Comparison of ENCODE assay signal across 36 cellular contexts in the genomic region with DNA sequence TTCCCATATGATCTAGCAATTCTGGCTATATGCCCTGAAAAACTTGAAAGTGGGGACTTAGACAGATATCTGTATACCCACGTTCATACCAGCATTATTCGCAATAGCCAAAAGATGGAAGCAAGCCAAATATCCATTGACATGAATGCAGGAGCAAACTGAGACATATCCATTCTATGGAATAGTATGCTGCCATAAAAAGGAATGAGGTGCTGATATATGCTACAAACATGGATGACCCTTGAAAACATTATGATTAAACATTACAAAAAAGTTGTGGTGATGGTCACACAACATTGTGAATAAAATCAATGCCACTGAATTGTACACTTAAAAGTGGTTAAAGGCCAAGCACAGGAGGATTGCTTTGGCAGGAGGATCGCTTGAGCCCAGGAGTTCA. TPM values are rescaled to one million over a fixed set of nuclear protein-coding genes. Genes with fewer than 3 reads are reported as not detected.
"Had no signal": no experiment of that assay in that cellular context is flagged by ENCODE, and none has a peak within 500 bp of the region (broad histone marks: within the 10 kb centered on the region; RNA-seq: fewer than 3 reads in every experiment).

No MANE protein-coding gene starts in this region.

- H3K4me3 ChIP-seq: MG63 had no signal

- H3K36me3 ChIP-seq: MG63 had no signal

- DNase-seq: Karpas-422, Kasumi-1, MG63, MM.1S, MV-4-11, NCI-H1048, NCI-H1092, NCI-H1092 treated with DMSO at 0.1 percent for 48 hours, NCI-H1105, NCI-H1105 treated with DMSO at 0.1 percent for 48 hours, NCI-H1417, NCI-H1417 treated with DMSO at 0.1 percent for 48 hours, NCI-H1436, NCI-H1436 treated with DMSO at 0.1 percent for 48 hours, NCI-H146, NCI-H1694, NCI-H1694 treated with DMSO at 0.1 percent for 48 hours, NCI-H187, NCI-H187 treated with DMSO at 0.1 percent for 48 hours, NCI-H1930, NCI-H2029, NCI-H2029 treated with DMSO at 0.1 percent for 48 hours, NCI-H2081, NCI-H2081 treated with DMSO at 0.1 percent for 48 hours, NCI-H2107, NCI-H2171, NCI-H2171 treated with DMSO at 0.1 percent for 48 hours, NCI-H2227 treated with DMSO at 0.1 percent for 48 hours, NCI-H226, NCI-H345, NCI-H446, NCI-H446 treated with DMSO at 0.1 percent for 48 hours, NCI-H510A, NCI-H510A treated with DMSO at 0.1 percent for 48 hours, NCI-H524 had no signal

- H3K9me3 ChIP-seq: MG63 had no signal

RNA-seq across cellular contexts. Expression of a gene that starts 25.5 kb away (rescaled TPM):
- total RNA-seq: NCI-H460 had no signal
